Comparison of ENCODE assay signal across 8 cellular contexts in genomic region chr7:19747740-19748339, GRCh38. TPM values are rescaled to one million over a fixed set of nuclear protein-coding genes. Genes with fewer than 3 reads are reported as not detected.
DNase-seq lines count a peak whose midpoint lies in the region; ATAC-seq and TF ChIP-seq lines count a peak whose summit lies in the region.

No MANE protein-coding gene starts in this region.

- DNase-seq in AG20443 (ENCODE audit: low spot score) (peak; percentile 48), NCI-H2029 treated with DMSO at 0.1 percent for 48 hours (lab: John Stamatoyannopoulos, UW) (peak; percentile 30), WTC11 (ENCODE audit: low spot score) (no peak), kidney glomerular epithelial cell (lab: John Stamatoyannopoulos, UW) (peak; percentile 46), NK-92 (lab: John Stamatoyannopoulos, UW; ENCODE audit: unreplicated experiment) (no peak), sciatic nerve (ENCODE audit: low spot score) (no peak)
- no peak for DNase-seq in activated naive CD4-positive, alpha-beta T cell treated with anti-CD3 and anti-CD28 coated beads for 36 hours

- CTCF ChIA-PET in WTC11 (lab: Charles Lee), result interaction anchor here (0.5 to 3.5 kb wide), 47 partner anchors 8 to 1188 kb away, joined by 3 to 27 read pairs (median 4); partner anchors contain the start of genes ITGB8, MACC1, POLR1F and TMEM196
- CTCF ChIA-PET in activated naive CD4-positive, alpha-beta T cell treated with anti-CD3 and anti-CD28 coated beads for 36 hours (lab: Charles Lee), result interaction anchor here (0.6 to 2.2 kb wide), 13 partner anchors 10 to 1387 kb away, joined by 3 to 14 read pairs (median 3); partner anchors contain the start of genes ITGB8 and POLR1F

- H3K9me3 Mint-ChIP-seq in WTC11, result no peaks in the 10 kb centered on the region
- H3K9me3 Mint-ChIP-seq in activated naive CD4-positive, alpha-beta T cell treated with anti-CD3 and anti-CD28 coated beads for 36 hours, result no peaks in the 10 kb centered on the region

- intact Hi-C loops in sciatic nerve (cut with DNase I), result no loop called here
- intact Hi-C loops in activated naive CD4-positive, alpha-beta T cell treated with anti-CD3 and anti-CD28 coated beads for 36 hours (cut with micrococcal nuclease), result loop anchor here (1.0 to 5.0 kb wide), 4 partner anchors 39 to 1504 kb away; partner anchors contain the start of gene POLR1F

- POLR2A ChIA-PET in WTC11 (lab: Charles Lee), result interaction anchor here (1.0 kb wide), 1 partner anchor 39 kb away, joined by 3 read pairs; the partner anchor contains the start of gene POLR1F

- H3K4me3 Mint-ChIP-seq in WTC11, result no peak overlapping the region
- no peak overlapping the region for H3K4me3 Mint-ChIP-seq in activated naive CD4-positive, alpha-beta T cell treated with anti-CD3 and anti-CD28 coated beads for 36 hours

- peak; percentile 36 for TF ChIP-seq CTCF in WTC11 (IDR thresholded peaks at IDR 0.05)

- ATAC-seq in GM19395 (IDR thresholded peaks at IDR 0.05; ENCODE audit: unreplicated experiment), result peak; percentile 76
- peak; percentile 85 for ATAC-seq in WTC11
- no peak for ATAC-seq in sciatic nerve

- 0 out of 2 replicates have a peak, but pooled peaks cover 3% of the 10 kb centered on the region for H3K4me1 Mint-ChIP-seq in WTC11
- H3K4me1 Mint-ChIP-seq in activated naive CD4-positive, alpha-beta T cell treated with anti-CD3 and anti-CD28 coated beads for 36 hours (ENCODE audit: low read depth), result no peaks in the 10 kb centered on the region

- H3K36me3 Mint-ChIP-seq in WTC11, result no peaks in the 10 kb centered on the region
- H3K36me3 Mint-ChIP-seq in activated naive CD4-positive, alpha-beta T cell treated with anti-CD3 and anti-CD28 coated beads for 36 hours (ENCODE audit: low read depth), result no peaks in the 10 kb centered on the region

- H3K27me3 Mint-ChIP-seq in WTC11 (ENCODE audit: low read depth), result no peaks in the 10 kb centered on the region
- peaks cover 7% of the 10 kb centered on the region for H3K27me3 Mint-ChIP-seq in activated naive CD4-positive, alpha-beta T cell treated with anti-CD3 and anti-CD28 coated beads for 36 hours (ENCODE audit: low read depth)

- H3K27ac Mint-ChIP-seq in WTC11, result no peak overlapping the region
- no peak overlapping the region for H3K27ac Mint-ChIP-seq in activated naive CD4-positive, alpha-beta T cell treated with anti-CD3 and anti-CD28 coated beads for 36 hours

TF ChIP-seq in WTC11, 78 proteins besides CTCF, POLR2A, EP300 and RAD21 (continues in another document):
- TF ChIP-seq IRF1 (CRISPR knock-in tag; IDR thresholded peaks at IDR 0.05) (no peak), E2F1 (CRISPR knock-in tag; IDR thresholded peaks at IDR 0.05) (no peak), ZNF219 (CRISPR knock-in tag; IDR thresholded peaks at IDR 0.05; ENCODE audit: borderline replicate concordance) (no peak), FOXP4 (CRISPR knock-in tag; IDR thresholded peaks at IDR 0.05) (no peak), FOXJ3 (CRISPR knock-in tag; IDR thresholded peaks at IDR 0.05; ENCODE audit: borderline replicate concordance) (no peak), PRRX2 (CRISPR knock-in tag; IDR thresholded peaks at IDR 0.05) (no peak), ZNF532 (CRISPR knock-in tag; IDR thresholded peaks at IDR 0.05; ENCODE audit: borderline replicate concordance) (no peak), PRDM15 (CRISPR knock-in tag; IDR thresholded peaks at IDR 0.05) (no peak), SMAD4 (CRISPR knock-in tag; IDR thresholded peaks at IDR 0.05) (no peak)

RNA-seq across cellular contexts. Expression of gene TMEM196, which starts 25.6 kb away (rescaled TPM):
- total RNA-seq in WTC11 (2021), result 0.11 to 0.42 TPM (median 0.16 TPM) in 3 replicates
- total RNA-seq in sciatic nerve, result not detected
- total RNA-seq in activated naive CD4-positive, alpha-beta T cell treated with anti-CD3 and anti-CD28 coated beads for 36 hours, result not detected

RNA-seq across cellular contexts. Expression of gene POLR1F, which starts 39.0 kb away (rescaled TPM):
- total RNA-seq in WTC11 (2021) (18.6 to 22.3 TPM (median 19.2 TPM) in 3 replicates), sciatic nerve (11.7 TPM)
- total RNA-seq in activated naive CD4-positive, alpha-beta T cell treated with anti-CD3 and anti-CD28 coated beads for 36 hours, result 10 to 100 TPM; 18.8 to 20.3 TPM

Comparison
In these comparisons a context has a peak if more than half of its experiments do, and no peak if none do; other contexts are left out.
1. DNase-seq: peak in AG20443 (single experiment), NCI-H2029 treated with DMSO at 0.1 percent for 48 hours (single experiment) and kidney glomerular epithelial cell (single experiment); none in WTC11 (single experiment), NK-92 (single experiment), sciatic nerve (single experiment) and activated naive CD4-positive, alpha-beta T cell treated with anti-CD3 and anti-CD28 coated beads for 36 hours (single experiment).